ENCODE assay signal across 1 cellular context in the genomic region with DNA sequence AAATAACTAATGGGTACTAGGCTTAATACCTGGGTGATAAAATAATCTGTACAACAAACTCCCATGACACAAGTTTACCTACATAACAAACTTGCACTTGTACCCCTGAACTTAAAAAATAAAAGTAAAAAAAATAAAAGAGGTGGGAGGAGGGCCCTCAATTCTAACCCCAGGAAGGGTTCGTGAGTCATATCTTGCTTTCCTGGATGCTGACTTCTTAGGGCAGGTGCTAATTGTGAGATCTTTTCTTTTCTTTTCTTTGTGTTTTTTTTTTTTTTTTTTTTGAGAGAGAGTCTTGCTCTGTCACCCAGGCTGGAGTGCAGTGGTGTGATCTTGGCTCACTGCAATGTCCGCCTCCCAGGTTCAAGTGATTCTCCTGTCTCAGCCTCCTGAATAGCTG.
TF ChIP-seq lines count a peak whose summit lies in the region.

No MANE protein-coding gene starts in this region.

TF ChIP-seq in GM12878, 131 proteins besides CTCF, POLR2A, EP300 and RAD21:
- TF ChIP-seq JUNB (IDR thresholded peaks at IDR 0.05) (peak; percentile 24; the same call in 1 of the 2 replicates), RUNX3 (IDR thresholded peaks at IDR 0.05; ENCODE audit: low read length) (peak; percentile 41; the same call in 1 of the 2 replicates)
